1 cellular context compared by ENCODE assay signal in the genomic region with DNA sequence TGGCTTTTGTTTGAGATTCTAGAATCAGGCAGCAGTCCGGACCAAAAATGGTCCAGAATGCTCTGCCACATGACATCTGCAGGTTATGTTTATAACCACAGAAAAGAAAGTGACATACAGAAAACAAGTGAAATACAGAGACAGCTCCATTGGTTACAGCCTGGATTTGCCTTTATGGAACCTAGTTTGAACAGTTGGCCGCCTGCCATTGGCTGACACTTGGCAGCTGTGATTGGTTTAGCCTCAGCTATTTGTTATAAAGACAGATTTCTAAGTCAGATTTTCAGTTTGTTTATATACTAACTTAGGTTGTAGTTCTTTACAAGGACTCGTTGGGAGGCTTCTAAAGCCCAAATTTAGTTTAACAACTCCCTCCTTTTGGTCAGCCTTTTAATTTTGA.
TF ChIP-seq lines count a peak whose summit lies in the region.

No MANE protein-coding gene starts in this region.

TF ChIP-seq in HepG2, 621 proteins besides CTCF, POLR2A, EP300 and RAD21:
- no peak for TF ChIP-seq NR1H2 (CRISPR knock-in tag; IDR thresholded peaks at IDR 0.05; ENCODE audit: borderline replicate concordance, low read depth)
- TF ChIP-seq ZNF24 (IDR thresholded peaks at IDR 0.05), result no peak
- TF ChIP-seq, protein P1, sequence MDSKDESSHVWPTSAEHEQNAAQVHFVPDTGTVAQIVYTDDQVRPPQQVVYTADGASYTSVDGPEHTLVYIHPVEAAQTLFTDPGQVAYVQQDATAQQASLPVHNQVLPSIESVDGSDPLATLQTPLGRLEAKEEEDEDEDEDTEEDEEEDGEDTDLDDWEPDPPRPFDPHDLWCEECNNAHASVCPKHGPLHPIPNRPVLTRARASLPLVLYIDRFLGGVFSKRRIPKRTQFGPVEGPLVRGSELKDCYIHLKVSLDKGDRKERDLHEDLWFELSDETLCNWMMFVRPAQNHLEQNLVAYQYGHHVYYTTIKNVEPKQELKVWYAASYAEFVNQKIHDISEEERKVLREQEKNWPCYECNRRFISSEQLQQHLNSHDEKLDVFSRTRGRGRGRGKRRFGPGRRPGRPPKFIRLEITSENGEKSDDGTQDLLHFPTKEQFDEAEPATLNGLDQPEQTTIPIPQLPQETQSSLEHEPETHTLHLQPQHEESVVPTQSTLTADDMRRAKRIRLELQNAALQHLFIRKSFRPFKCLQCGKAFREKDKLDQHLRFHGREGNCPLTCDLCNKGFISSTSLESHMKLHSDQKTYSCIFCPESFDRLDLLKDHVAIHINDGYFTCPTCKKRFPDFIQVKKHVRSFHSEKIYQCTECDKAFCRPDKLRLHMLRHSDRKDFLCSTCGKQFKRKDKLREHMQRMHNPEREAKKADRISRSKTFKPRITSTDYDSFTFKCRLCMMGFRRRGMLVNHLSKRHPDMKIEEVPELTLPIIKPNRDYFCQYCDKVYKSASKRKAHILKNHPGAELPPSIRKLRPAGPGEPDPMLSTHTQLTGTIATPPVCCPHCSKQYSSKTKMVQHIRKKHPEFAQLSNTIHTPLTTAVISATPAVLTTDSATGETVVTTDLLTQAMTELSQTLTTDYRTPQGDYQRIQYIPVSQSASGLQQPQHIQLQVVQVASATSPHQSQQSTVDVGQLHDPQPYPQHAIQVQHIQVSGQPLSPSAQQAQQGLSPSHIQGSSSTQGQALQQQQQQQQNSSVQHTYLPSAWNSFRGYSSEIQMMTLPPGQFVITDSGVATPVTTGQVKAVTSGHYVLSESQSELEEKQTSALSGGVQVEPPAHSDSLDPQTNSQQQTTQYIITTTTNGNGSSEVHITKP (CRISPR knock-in tag; IDR thresholded peaks at IDR 0.05; ENCODE audit: low read depth), result no peak
- no peak for TF ChIP-seq ZNF263 (CRISPR knock-in tag; IDR thresholded peaks at IDR 0.05)
- TF ChIP-seq, protein P2, sequence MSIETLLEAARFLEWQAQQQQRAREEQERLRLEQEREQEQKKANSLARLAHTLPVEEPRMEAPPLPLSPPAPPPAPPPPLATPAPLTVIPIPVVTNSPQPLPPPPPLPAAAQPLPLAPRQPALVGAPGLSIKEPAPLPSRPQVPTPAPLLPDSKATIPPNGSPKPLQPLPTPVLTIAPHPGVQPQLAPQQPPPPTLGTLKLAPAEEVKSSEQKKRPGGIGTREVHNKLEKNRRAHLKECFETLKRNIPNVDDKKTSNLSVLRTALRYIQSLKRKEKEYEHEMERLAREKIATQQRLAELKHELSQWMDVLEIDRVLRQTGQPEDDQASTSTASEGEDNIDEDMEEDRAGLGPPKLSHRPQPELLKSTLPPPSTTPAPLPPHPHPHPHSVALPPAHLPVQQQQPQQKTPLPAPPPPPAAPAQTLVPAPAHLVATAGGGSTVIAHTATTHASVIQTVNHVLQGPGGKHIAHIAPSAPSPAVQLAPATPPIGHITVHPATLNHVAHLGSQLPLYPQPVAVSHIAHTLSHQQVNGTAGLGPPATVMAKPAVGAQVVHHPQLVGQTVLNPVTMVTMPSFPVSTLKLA (IDR thresholded peaks at IDR 0.05), result no peak
- no peak for TF ChIP-seq NFYC (CRISPR knock-in tag; IDR thresholded peaks at IDR 0.05)
- no peak for TF ChIP-seq POGZ (CRISPR knock-in tag; IDR thresholded peaks at IDR 0.05)
- no peak for TF ChIP-seq MXD4 (CRISPR knock-in tag; IDR thresholded peaks at IDR 0.05)
- no peak for TF ChIP-seq ZNF275 (CRISPR knock-in tag; IDR thresholded peaks at IDR 0.05; ENCODE audit: borderline replicate concordance)
- no peak for TF ChIP-seq ZNF205 (CRISPR knock-in tag; IDR thresholded peaks at IDR 0.05)
- TF ChIP-seq ZNF510 (CRISPR knock-in tag; IDR thresholded peaks at IDR 0.05; ENCODE audit: low read depth), result no peak
- TF ChIP-seq ZNF496 (CRISPR knock-in tag; IDR thresholded peaks at IDR 0.05; ENCODE audit: insufficient replicate concordance), result no peak
